In genomic region chr12:25372969-25373368, GRCh38 we compare ENCODE assay signal across 18 cellular contexts.
A peak's percentile ranks its signal among the peaks of the same experiment; 100 is the strongest.
DNase-seq lines count a peak whose midpoint lies in the region; ATAC-seq, FAIRE-seq and TF ChIP-seq lines count a peak whose summit lies in the region.
"Had no signal": no experiment of that assay in that cellular context is flagged by ENCODE, and none has a peak within 500 bp of the region (broad histone marks: within the 10 kb centered on the region; RNA-seq: fewer than 3 reads in every experiment).

No MANE protein-coding gene starts in this region.

- RAD21 ChIA-PET in GM12878 (lab: Charles Lee; ENCODE audit: unreplicated experiment) = interaction anchor here (0.6 to 1.1 kb wide), 3 partner anchors 10 to 381 kb away, joined by 3 to 4 read pairs (median 4); no protein-coding TSS in a partner anchor

- H3K9ac ChIP-seq in MM.1S (ENCODE audit: low read length) = no peak overlapping the region
- H3K9ac ChIP-seq in GM12878 (ENCODE audit: control insufficient read depth, insufficient read depth, low read length) = no peak overlapping the region
- H3K9ac ChIP-seq in smooth muscle cell (ENCODE audit: low read depth) = no peak overlapping the region
- H3K9ac ChIP-seq in mesenchymal stem cell (ENCODE audit: low read length) = no peak overlapping the region

- H4K20me1 ChIP-seq in MM.1S (ENCODE audit: insufficient read depth, low read length) = no peaks in the 10 kb centered on the region
- H4K20me1 ChIP-seq in GM12878 (ENCODE audit: control insufficient read depth, insufficient read depth) = no peaks in the 10 kb centered on the region
- no peaks in the 10 kb centered on the region for H4K20me1 ChIP-seq in smooth muscle cell (ENCODE audit: low read depth)

- H3F3A ChIP-seq in MM.1S (ENCODE audit: insufficient read depth, low read length) (no peaks in the 10 kb centered on the region), smooth muscle cell (ENCODE audit: low read depth) (no peaks in the 10 kb centered on the region)

- no peak for TF ChIP-seq POLR2A in GM12878 (IDR thresholded peaks at IDR 0.05; ENCODE audit: low read depth, low read length)

- H3K36me3 Mint-ChIP-seq in activated T-cell treated with anti-CD3 and anti-CD28 coated beads, Interleukin-2, amount 50 U/mL, for 24 hours (ENCODE audit: low read depth) = no peaks in the 10 kb centered on the region
- H3K36me3 Mint-ChIP-seq in activated T-cell treated with anti-CD3 and anti-CD28 coated beads, Interleukin-2, amount 50 U/mL, for 4 hours (ENCODE audit: insufficient read depth) = no peaks in the 10 kb centered on the region
- H3K36me3 Mint-ChIP-seq: CD4-positive, alpha-beta memory T cell had no signal

- no peaks in the 10 kb centered on the region for H3K27me3 Mint-ChIP-seq in activated T-cell treated with anti-CD3 and anti-CD28 coated beads, Interleukin-2, amount 50 U/mL, for 24 hours
- no peaks in the 10 kb centered on the region for H3K27me3 Mint-ChIP-seq in activated T-cell treated with anti-CD3 and anti-CD28 coated beads, Interleukin-2, amount 50 U/mL, for 4 hours (ENCODE audit: low read depth)
- H3K27me3 Mint-ChIP-seq: CD4-positive, alpha-beta memory T cell had no signal

- no peaks in the 10 kb centered on the region for H3K9me2 ChIP-seq in MM.1S (replicated peaks; ENCODE audit: insufficient read depth, low read length)

- no peaks in the 10 kb centered on the region for H3K9me3 ChIP-seq in MM.1S (replicated peaks; ENCODE audit: insufficient read depth, low read length)
- H3K9me3 ChIP-seq in GM12878 (replicated peaks; ENCODE audit: control insufficient read depth, insufficient read depth, low read length) = no peaks in the 10 kb centered on the region; the same call in 2 of the 3 replicates
- H3K9me3 ChIP-seq in smooth muscle cell (replicated peaks; ENCODE audit: low read depth) = no peaks in the 10 kb centered on the region
- no peaks in the 10 kb centered on the region for H3K9me3 ChIP-seq in mesenchymal stem cell (ENCODE audit: control insufficient read depth, low read length)
- no peaks in the 10 kb centered on the region for H3K9me3 ChIP-seq in mucosa of descending colon
- H3K9me3 ChIP-seq: BE2C, SJSA1 had no signal

- WGBS in GM12878 (ENCODE audit: insufficient coverage, insufficient replicate concordance, low lambda C conversion rate, missing lambda C conversion rate) = 81% methylated on average over 2 of the region's 2 CpGs
- 41% methylated on average over 2 of the region's 2 CpGs for WGBS in smooth muscle cell (ENCODE audit: low lambda C conversion rate)
- WGBS in mesenchymal stem cell = 43% methylated on average over 2 of the region's 2 CpGs

- no peak overlapping the region; the same call in 1 of the 2 replicates for H3K27ac ChIP-seq in MM.1S (ENCODE audit: low read length)
- H3K27ac ChIP-seq in GM12878 (ENCODE audit: control insufficient read depth, insufficient read depth) = no peak overlapping the region
- H3K27ac ChIP-seq in smooth muscle cell (ENCODE audit: low read depth) = peak overlapping the region; percentile 61
- H3K27ac ChIP-seq in mesenchymal stem cell (ENCODE audit: low read length, poor library complexity, severe bottlenecking) = no peak overlapping the region
- H3K27ac ChIP-seq: SJSA1 had no signal

- no peak overlapping the region for H4K8ac ChIP-seq in mesenchymal stem cell (ENCODE audit: low read length)

- H3K23ac ChIP-seq in mesenchymal stem cell (ENCODE audit: low read length in 2 of 2) = no peak overlapping the region

- H3K36me3 ChIP-seq in MM.1S (replicated peaks; ENCODE audit: insufficient read depth, low read length) = no peaks in the 10 kb centered on the region
- H3K36me3 ChIP-seq in GM12878 (ENCODE audit: control insufficient read depth in 2 of 2, insufficient read depth in 2 of 2, low read length in 1 of 2) = no peaks in the 10 kb centered on the region
- no peaks in the 10 kb centered on the region for H3K36me3 ChIP-seq in smooth muscle cell (ENCODE audit: low read depth)
- no peaks in the 10 kb centered on the region for H3K36me3 ChIP-seq in mesenchymal stem cell (ENCODE audit: control insufficient read depth in 1 of 2, insufficient read depth in 2 of 2, low read depth in 1 of 2, low read length in 2 of 2)
- H3K36me3 ChIP-seq in mucosa of descending colon (ENCODE audit: low read depth) = no peaks in the 10 kb centered on the region
- H3K36me3 ChIP-seq: BE2C, SJSA1 had no signal

- intact Hi-C loops in GM12878 (cut with micrococcal nuclease; ENCODE audit: unreplicated experiment) (loop anchor here (10.0 kb wide), 1 partner anchor 1482 kb away; no protein-coding TSS in a partner anchor), mucosa of descending colon (cut with DNase I, micrococcal nuclease) (no loop called here)

- H3K4me3 ChIP-seq in MM.1S (ENCODE audit: low read length) (no peak overlapping the region), GM12878 (no peak overlapping the region), smooth muscle cell (no peak overlapping the region), mesenchymal stem cell (ENCODE audit: insufficient read depth in 1 of 2, low read depth in 1 of 2, low read length in 2 of 2) (no peak overlapping the region), mucosa of descending colon (no peak overlapping the region)
- H3K4me3 ChIP-seq: SJSA1 had no signal

- no peak overlapping the region for H3K18ac ChIP-seq in mesenchymal stem cell (ENCODE audit: low read depth in 1 of 2, low read length in 2 of 2)

- no peak overlapping the region for H3K4ac ChIP-seq in mesenchymal stem cell (ENCODE audit: low read depth in 1 of 2, low read length in 2 of 2)

- H3K9me3 Mint-ChIP-seq in activated T-cell treated with anti-CD3 and anti-CD28 coated beads, Interleukin-2, amount 50 U/mL, for 24 hours = no peaks in the 10 kb centered on the region
- no peaks in the 10 kb centered on the region for H3K9me3 Mint-ChIP-seq in activated T-cell treated with anti-CD3 and anti-CD28 coated beads, Interleukin-2, amount 50 U/mL, for 4 hours
- H3K9me3 Mint-ChIP-seq: CD4-positive, alpha-beta memory T cell had no signal

- no peak for ATAC-seq in activated T-cell treated with anti-CD3 and anti-CD28 coated beads, Interleukin-2, amount 50 U/mL, for 4 hours
- ATAC-seq in GM12878 = peak; percentile 40; the same call in 1 of the 3 replicates
- ATAC-seq in GM21360 (IDR thresholded peaks at IDR 0.05; ENCODE audit: unreplicated experiment) = no peak
- no peak for ATAC-seq in mucosa of descending colon

- no peak for TF ChIP-seq RAD21 in GM12878 (IDR thresholded peaks at IDR 0.05; ENCODE audit: insufficient read depth, low read depth, low read length)

- no peak overlapping the region for H2AK5ac ChIP-seq in mesenchymal stem cell (ENCODE audit: low read length, severe bottlenecking)

- no peak overlapping the region for H2BK5ac ChIP-seq in mesenchymal stem cell (ENCODE audit: low read depth, low read length, poor library complexity, severe bottlenecking)

- TF ChIP-seq CTCF in MM.1S (IDR thresholded peaks at IDR 0.05; ENCODE audit: low read length) (no peak), GM12878 (IDR thresholded peaks at IDR 0.05 in 2 of 3, conservative IDR thresholded peaks at IDR 0.05 in 1 of 3; ENCODE audit: control insufficient read depth in 2 of 3, extremely low read depth in 1 of 3, insufficient read depth in 1 of 3, low read depth in 3 of 3, low read length in 3 of 3) (no peak), smooth muscle cell (IDR thresholded peaks at IDR 0.05; ENCODE audit: borderline replicate concordance, insufficient read depth, poor library complexity, severe bottlenecking) (no peak), mucosa of descending colon (IDR thresholded peaks at IDR 0.05) (no peak)

- H3K27me3 ChIP-seq in MM.1S (replicated peaks; ENCODE audit: insufficient read depth, low read length) (no peaks in the 10 kb centered on the region), GM12878 (replicated peaks in 1 of 2; ENCODE audit: control insufficient read depth in 2 of 2, insufficient read depth in 2 of 2, low read length in 1 of 2) (no peaks in the 10 kb centered on the region), smooth muscle cell (ENCODE audit: low read depth) (no peaks in the 10 kb centered on the region), mesenchymal stem cell (ENCODE audit: control insufficient read depth in 1 of 2, insufficient read depth in 1 of 2, low read length in 2 of 2) (no peaks in the 10 kb centered on the region)
- H3K27me3 ChIP-seq: BE2C, SJSA1 had no signal

- no peak for FAIRE-seq in GM12878 (lab: Jason Lieb, UNC)

- POLR2A ChIA-PET in GM12878 (lab: Charles Lee) = interaction anchor here (0.7 to 1.1 kb wide), 5 partner anchors 9 to 1094 kb away, joined by 3 to 6 read pairs (median 3); no protein-coding TSS in a partner anchor

- H3K4me2 ChIP-seq in MM.1S (ENCODE audit: low read depth, low read length) (no peak overlapping the region), GM12878 (ENCODE audit: control insufficient read depth, insufficient read depth) (no peak overlapping the region), smooth muscle cell (peak overlapping the region; percentile 49), mesenchymal stem cell (ENCODE audit: low read length, poor library complexity, severe bottlenecking) (no peak overlapping the region)

- H3K4me1 ChIP-seq in MM.1S (ENCODE audit: low read length) (0 out of 2 replicates have a peak, but pooled peaks cover 7% of the 10 kb centered on the region), GM12878 (ENCODE audit: control insufficient read depth, insufficient read depth, low read length) (no peaks in the 10 kb centered on the region), smooth muscle cell (ENCODE audit: low read depth) (peaks cover 8% of the 10 kb centered on the region), mesenchymal stem cell (ENCODE audit: control insufficient read depth, insufficient read depth, low read depth, low read length) (no peaks in the 10 kb centered on the region), mucosa of descending colon (ENCODE audit: low read depth) (peaks cover 5% of the 10 kb centered on the region)
- H3K4me1 ChIP-seq: BE2C had no signal

- H3K27ac Mint-ChIP-seq in activated T-cell treated with anti-CD3 and anti-CD28 coated beads, Interleukin-2, amount 50 U/mL, for 24 hours = peak overlapping the region; percentile 44

- H2BK120ac ChIP-seq in mesenchymal stem cell (ENCODE audit: low read depth, low read length) = no peak overlapping the region

- DNase-seq in activated T-cell treated with anti-CD3 and anti-CD28 coated beads, Interleukin-2, amount 50 U/mL, for 24 hours = no peak
- DNase-seq in activated T-cell treated with anti-CD3 and anti-CD28 coated beads, Interleukin-2, amount 50 U/mL, for 4 hours = no peak
- peak; percentile 14 for DNase-seq in MM.1S
- DNase-seq in GM12878 (ENCODE audit: low read depth, low spot score) = no peak
- no peak for DNase-seq in smooth muscle cell (lab: John Stamatoyannopoulos, UW; ENCODE audit: unreplicated experiment)
- DNase-seq in mesenchymal stem cell = no peak
- no peak for DNase-seq in mucosa of descending colon
- DNase-seq: 8988T; BE2C; Calu3; CD4-positive, alpha-beta memory T cell; Karpas-422; NCI-H1105 treated with DMSO at 0.1 percent for 48 hours; NCI-H187; NK-92 treated with Interleukin-12 subunit alpha and Interleukin-12 subunit beta, amount 100 ng/mL, for 24 hours; RPMI8226 had no signal

- H3K4me1 Mint-ChIP-seq in activated T-cell treated with anti-CD3 and anti-CD28 coated beads, Interleukin-2, amount 50 U/mL, for 24 hours (ENCODE audit: low read depth) = peaks cover 53% of the 10 kb centered on the region
- H3K4me1 Mint-ChIP-seq in activated T-cell treated with anti-CD3 and anti-CD28 coated beads, Interleukin-2, amount 50 U/mL, for 4 hours (ENCODE audit: low read depth) = peaks cover 26% of the 10 kb centered on the region

- TF ChIP-seq EP300 in GM12878 (IDR thresholded peaks at IDR 0.05; ENCODE audit: borderline replicate concordance in 1 of 2, control insufficient read depth in 1 of 2, low read depth in 2 of 2, low read length in 2 of 2) = no peak

- peak overlapping the region; percentile 15 for H3K4me3 Mint-ChIP-seq in activated T-cell treated with anti-CD3 and anti-CD28 coated beads, Interleukin-2, amount 50 U/mL, for 24 hours
- no peak overlapping the region for H3K4me3 Mint-ChIP-seq in activated T-cell treated with anti-CD3 and anti-CD28 coated beads, Interleukin-2, amount 50 U/mL, for 4 hours
- H3K4me3 Mint-ChIP-seq: CD4-positive, alpha-beta memory T cell had no signal

- in situ Hi-C loops in GM12878 (cut with MboI) = no loop called here

- H3K79me1 ChIP-seq in mesenchymal stem cell (replicated peaks; ENCODE audit: low read length, poor library complexity, severe bottlenecking) = no peaks in the 10 kb centered on the region

- CTCF ChIA-PET in GM12878 (lab: Yijun Ruan, JAX) = interaction anchor here (0.8 to 1.5 kb wide), 3 partner anchors 10 to 52 kb away, joined by 3 read pairs; no protein-coding TSS in a partner anchor

- H2AFZ ChIP-seq in MM.1S (ENCODE audit: low read length) = no peak overlapping the region
- H2AFZ ChIP-seq in GM12878 (ENCODE audit: control insufficient read depth, low read depth, low read length) = no peak overlapping the region
- H2AFZ ChIP-seq in smooth muscle cell (ENCODE audit: low read depth) = peak overlapping the region; percentile 45
- no peak overlapping the region for H2AFZ ChIP-seq in mesenchymal stem cell (ENCODE audit: low read depth, low read length)

- no peak overlapping the region for H2BK15ac ChIP-seq in mesenchymal stem cell (ENCODE audit: low read depth, poor library complexity, severe bottlenecking)

- no peak overlapping the region for H3K14ac ChIP-seq in mesenchymal stem cell (ENCODE audit: low read length in 2 of 2)

- H4K91ac ChIP-seq in mesenchymal stem cell (ENCODE audit: low read length) = no peak overlapping the region

- no peaks in the 10 kb centered on the region for H3K79me2 ChIP-seq in MM.1S (ENCODE audit: low read length)
- no peaks in the 10 kb centered on the region for H3K79me2 ChIP-seq in GM12878 (ENCODE audit: control insufficient read depth, insufficient read depth, low read length)
- H3K79me2 ChIP-seq in smooth muscle cell (ENCODE audit: low read depth) = no peaks in the 10 kb centered on the region

- no peak overlapping the region for H2BK12ac ChIP-seq in mesenchymal stem cell (ENCODE audit: low read length in 2 of 2)

- SMC1A ChIA-PET in GM12878 (lab: Charles Lee; ENCODE audit: uncharacterized antibody, unreplicated experiment) = interaction anchor here (0.5 to 1.0 kb wide), 2 partner anchors 9 to 175 kb away, joined by 3 to 5 read pairs; no protein-coding TSS in a partner anchor

- BruUV-seq in GM12878 (replicated peaks; lab: Mats Ljungman, UMichigan) = no TSS peak
